ENCODE assay signal across 15 cellular contexts in genomic region chr18:42412281-42412680, GRCh38.
"Had no signal": no experiment of that assay in that cellular context is flagged by ENCODE, and none has a peak within 500 bp of the region (broad histone marks: within the 10 kb centered on the region; RNA-seq: fewer than 3 reads in every experiment).

No MANE protein-coding gene starts in this region.

- H3K27ac ChIP-seq: right atrium auricular region, tibial nerve, uterus had no signal

- H3K9me3 ChIP-seq: esophagus muscularis mucosa, right atrium auricular region, uterus had no signal

- H3K4me3 ChIP-seq: esophagus muscularis mucosa, lung, right atrium auricular region, tibial nerve, uterus had no signal

- H3K27me3 ChIP-seq: esophagus muscularis mucosa, right atrium auricular region, tibial nerve, uterus had no signal

- H3K36me3 ChIP-seq: esophagus muscularis mucosa, right atrium auricular region, tibial nerve, uterus had no signal

- H3K4me1 ChIP-seq: right atrium auricular region, uterus had no signal

- DNase-seq: activated CD4-positive, alpha-beta T cell treated with anti-CD3 and anti-CD28 coated beads, Interleukin-2, amount 50 U/mL, for 1 hour; activated CD8-positive, alpha-beta memory T cell treated with anti-CD3 and anti-CD28 coated beads, Interleukin-2, amount 50 U/mL, for 4 hours; activated naive CD4-positive, alpha-beta T cell treated with anti-CD3 and anti-CD28 coated beads, Interleukin-2, amount 10 ng/mL, durations not matched to agents 7 days and 5 days; activated T-cell treated with anti-CD3 and anti-CD28 coated beads, Interleukin-2, amount 50 U/mL, for 4 hours; aorta; effector CD4-positive, alpha-beta T cell; hypothalamus; islet precursor cell; naive B cell; stimulated activated naive CD8-positive, alpha-beta T cell treated with anti-CD3 and anti-CD28 coated beads, Interleukin-15, Interleukin-2, amounts not matched to agents 100 U/mL and 50 U/mL, for 24 hours; uterus had no signal
